In the genomic region with DNA sequence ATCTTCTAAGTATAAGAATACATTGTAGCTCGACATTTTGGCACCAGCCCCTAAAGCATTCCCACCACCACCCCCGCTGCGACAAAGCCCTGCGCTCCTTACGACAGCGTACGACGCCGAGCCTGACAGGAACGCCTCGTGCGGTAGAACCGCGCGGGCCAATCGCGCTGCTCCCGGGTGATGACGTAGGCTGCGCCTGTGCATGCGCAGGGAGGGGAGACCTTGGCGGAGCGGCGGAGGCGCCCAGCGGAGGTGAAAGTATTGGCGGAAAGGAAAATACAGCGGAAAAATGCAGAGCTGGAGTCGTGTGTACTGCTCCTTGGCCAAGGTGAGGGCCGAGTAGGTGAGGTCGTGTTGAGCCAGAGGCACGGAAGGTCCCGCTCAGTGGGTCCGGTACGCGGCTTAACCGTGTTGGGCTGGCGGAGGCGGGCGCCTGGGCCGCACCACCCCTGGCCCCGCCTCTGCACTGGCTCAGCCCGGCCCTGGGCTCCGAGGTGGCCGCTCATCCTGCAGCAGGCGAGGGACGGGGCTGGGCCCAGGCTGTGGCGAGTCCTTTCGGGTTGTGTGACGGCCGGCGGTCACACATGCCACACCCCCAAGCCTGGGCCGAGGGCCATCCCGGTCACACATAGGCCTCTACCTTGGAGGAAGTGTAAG, we compare ENCODE assay signal across 1 cellular context.
TF ChIP-seq lines count a peak whose summit lies in the region.

Gene DLD (plus strand): TSS at position 222 of the 657 bp plus-strand sequence. CDS start 68 bp downstream, at position 290.

TF ChIP-seq in K562, 482 proteins besides CTCF, POLR2A, EP300 and RAD21 (continued from another document and continues in another):
- TF ChIP-seq, protein P1, sequence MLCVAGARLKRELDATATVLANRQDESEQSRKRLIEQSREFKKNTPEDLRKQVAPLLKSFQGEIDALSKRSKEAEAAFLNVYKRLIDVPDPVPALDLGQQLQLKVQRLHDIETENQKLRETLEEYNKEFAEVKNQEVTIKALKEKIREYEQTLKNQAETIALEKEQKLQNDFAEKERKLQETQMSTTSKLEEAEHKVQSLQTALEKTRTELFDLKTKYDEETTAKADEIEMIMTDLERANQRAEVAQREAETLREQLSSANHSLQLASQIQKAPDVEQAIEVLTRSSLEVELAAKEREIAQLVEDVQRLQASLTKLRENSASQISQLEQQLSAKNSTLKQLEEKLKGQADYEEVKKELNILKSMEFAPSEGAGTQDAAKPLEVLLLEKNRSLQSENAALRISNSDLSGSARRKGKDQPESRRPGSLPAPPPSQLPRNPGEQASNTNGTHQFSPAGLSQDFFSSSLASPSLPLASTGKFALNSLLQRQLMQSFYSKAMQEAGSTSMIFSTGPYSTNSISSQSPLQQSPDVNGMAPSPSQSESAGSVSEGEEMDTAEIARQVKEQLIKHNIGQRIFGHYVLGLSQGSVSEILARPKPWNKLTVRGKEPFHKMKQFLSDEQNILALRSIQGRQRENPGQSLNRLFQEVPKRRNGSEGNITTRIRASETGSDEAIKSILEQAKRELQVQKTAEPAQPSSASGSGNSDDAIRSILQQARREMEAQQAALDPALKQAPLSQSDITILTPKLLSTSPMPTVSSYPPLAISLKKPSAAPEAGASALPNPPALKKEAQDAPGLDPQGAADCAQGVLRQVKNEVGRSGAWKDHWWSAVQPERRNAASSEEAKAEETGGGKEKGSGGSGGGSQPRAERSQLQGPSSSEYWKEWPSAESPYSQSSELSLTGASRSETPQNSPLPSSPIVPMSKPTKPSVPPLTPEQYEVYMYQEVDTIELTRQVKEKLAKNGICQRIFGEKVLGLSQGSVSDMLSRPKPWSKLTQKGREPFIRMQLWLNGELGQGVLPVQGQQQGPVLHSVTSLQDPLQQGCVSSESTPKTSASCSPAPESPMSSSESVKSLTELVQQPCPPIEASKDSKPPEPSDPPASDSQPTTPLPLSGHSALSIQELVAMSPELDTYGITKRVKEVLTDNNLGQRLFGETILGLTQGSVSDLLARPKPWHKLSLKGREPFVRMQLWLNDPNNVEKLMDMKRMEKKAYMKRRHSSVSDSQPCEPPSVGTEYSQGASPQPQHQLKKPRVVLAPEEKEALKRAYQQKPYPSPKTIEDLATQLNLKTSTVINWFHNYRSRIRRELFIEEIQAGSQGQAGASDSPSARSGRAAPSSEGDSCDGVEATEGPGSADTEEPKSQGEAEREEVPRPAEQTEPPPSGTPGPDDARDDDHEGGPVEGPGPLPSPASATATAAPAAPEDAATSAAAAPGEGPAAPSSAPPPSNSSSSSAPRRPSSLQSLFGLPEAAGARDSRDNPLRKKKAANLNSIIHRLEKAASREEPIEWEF (CRISPR knock-in tag; IDR thresholded peaks at IDR 0.05), result no peak
- TF ChIP-seq ZFPM2 (CRISPR knock-in tag; IDR thresholded peaks at IDR 0.05) (no peak), IRF2 (CRISPR knock-in tag; IDR thresholded peaks at IDR 0.05) (no peak), ZNF174 (CRISPR knock-in tag; IDR thresholded peaks at IDR 0.05) (no peak), TGIF2 (CRISPR knock-in tag; IDR thresholded peaks at IDR 0.05) (peak; percentile 96), BDP1 (IDR thresholded peaks at IDR 0.05; ENCODE audit: insufficient read depth, insufficient read length) (no peak), ZNF830 (CRISPR knock-in tag; IDR thresholded peaks at IDR 0.05) (no peak), ADNP (tag; IDR thresholded peaks at IDR 0.05) (no peak), LCOR (CRISPR knock-in tag; IDR thresholded peaks at IDR 0.05) (peak; percentile 88), PRMT5 (CRISPR knock-in tag; IDR thresholded peaks at IDR 0.05) (no peak), CLOCK (CRISPR knock-in tag; IDR thresholded peaks at IDR 0.05; ENCODE audit: borderline replicate concordance) (no peak), RB1 (IDR thresholded peaks at IDR 0.05; ENCODE audit: low read depth) (peak; percentile 88), HCFC1 (IDR thresholded peaks at IDR 0.05; ENCODE audit: low read depth, low read length) (peak; percentile 42), NFE2 (IDR thresholded peaks at IDR 0.05; ENCODE audit: low read depth) (peak; percentile 22; the same call in 1 of the 2 replicates), ZNF41 (CRISPR knock-in tag; conservative IDR thresholded peaks at IDR 0.05) (no peak), RBM15 (IDR thresholded peaks at IDR 0.05; ENCODE audit: insufficient read depth, low read length) (no peak), CBX3 (IDR thresholded peaks at IDR 0.05; ENCODE audit: borderline replicate concordance in 1 of 2, low read length in 2 of 2) (peak in 1 of 2 experiments; percentile 86; a peak in 1 of 3 replicates), PKNOX1 (IDR thresholded peaks at IDR 0.05) (peak; percentile 83), U2AF2 (optimal IDR thresholded peaks at IDR 0.05; ENCODE audit: low read depth, low read length) (no peak), ZMIZ1 (IDR thresholded peaks at IDR 0.05; ENCODE audit: low read depth in 2 of 2, low read length in 2 of 2) (peak; percentile 16 to 74; a peak in 2 of 4 replicates), RBM25 (IDR thresholded peaks at IDR 0.05; ENCODE audit: low read depth, low read length, severe bottlenecking) (no peak), DACH1 (IDR thresholded peaks at IDR 0.05; ENCODE audit: partially characterized antibody) (no peak), SRSF7 (optimal IDR thresholded peaks at IDR 0.05; ENCODE audit: low read depth, low read length) (no peak), ZNF507 (tag; conservative IDR thresholded peaks at IDR 0.05) (no peak), XRCC4 (IDR thresholded peaks at IDR 0.05; ENCODE audit: extremely low read depth, insufficient read depth, insufficient read length) (no peak), ZNF140 (CRISPR knock-in tag; IDR thresholded peaks at IDR 0.05) (no peak)
- TF ChIP-seq, protein P2, sequence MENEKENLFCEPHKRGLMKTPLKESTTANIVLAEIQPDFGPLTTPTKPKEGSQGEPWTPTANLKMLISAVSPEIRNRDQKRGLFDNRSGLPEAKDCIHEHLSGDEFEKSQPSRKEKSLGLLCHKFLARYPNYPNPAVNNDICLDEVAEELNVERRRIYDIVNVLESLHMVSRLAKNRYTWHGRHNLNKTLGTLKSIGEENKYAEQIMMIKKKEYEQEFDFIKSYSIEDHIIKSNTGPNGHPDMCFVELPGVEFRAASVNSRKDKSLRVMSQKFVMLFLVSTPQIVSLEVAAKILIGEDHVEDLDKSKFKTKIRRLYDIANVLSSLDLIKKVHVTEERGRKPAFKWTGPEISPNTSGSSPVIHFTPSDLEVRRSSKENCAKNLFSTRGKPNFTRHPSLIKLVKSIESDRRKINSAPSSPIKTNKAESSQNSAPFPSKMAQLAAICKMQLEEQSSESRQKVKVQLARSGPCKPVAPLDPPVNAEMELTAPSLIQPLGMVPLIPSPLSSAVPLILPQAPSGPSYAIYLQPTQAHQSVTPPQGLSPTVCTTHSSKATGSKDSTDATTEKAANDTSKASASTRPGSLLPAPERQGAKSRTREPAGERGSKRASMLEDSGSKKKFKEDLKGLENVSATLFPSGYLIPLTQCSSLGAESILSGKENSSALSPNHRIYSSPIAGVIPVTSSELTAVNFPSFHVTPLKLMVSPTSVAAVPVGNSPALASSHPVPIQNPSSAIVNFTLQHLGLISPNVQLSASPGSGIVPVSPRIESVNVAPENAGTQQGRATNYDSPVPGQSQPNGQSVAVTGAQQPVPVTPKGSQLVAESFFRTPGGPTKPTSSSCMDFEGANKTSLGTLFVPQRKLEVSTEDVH (IDR thresholded peaks at IDR 0.05; ENCODE audit: low read depth, partially characterized antibody), result peak; percentile 75
- TF ChIP-seq, protein P3, sequence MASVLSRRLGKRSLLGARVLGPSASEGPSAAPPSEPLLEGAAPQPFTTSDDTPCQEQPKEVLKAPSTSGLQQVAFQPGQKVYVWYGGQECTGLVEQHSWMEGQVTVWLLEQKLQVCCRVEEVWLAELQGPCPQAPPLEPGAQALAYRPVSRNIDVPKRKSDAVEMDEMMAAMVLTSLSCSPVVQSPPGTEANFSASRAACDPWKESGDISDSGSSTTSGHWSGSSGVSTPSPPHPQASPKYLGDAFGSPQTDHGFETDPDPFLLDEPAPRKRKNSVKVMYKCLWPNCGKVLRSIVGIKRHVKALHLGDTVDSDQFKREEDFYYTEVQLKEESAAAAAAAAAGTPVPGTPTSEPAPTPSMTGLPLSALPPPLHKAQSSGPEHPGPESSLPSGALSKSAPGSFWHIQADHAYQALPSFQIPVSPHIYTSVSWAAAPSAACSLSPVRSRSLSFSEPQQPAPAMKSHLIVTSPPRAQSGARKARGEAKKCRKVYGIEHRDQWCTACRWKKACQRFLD (CRISPR knock-in tag; IDR thresholded peaks at IDR 0.05), result no peak
- TF ChIP-seq, protein P4, sequence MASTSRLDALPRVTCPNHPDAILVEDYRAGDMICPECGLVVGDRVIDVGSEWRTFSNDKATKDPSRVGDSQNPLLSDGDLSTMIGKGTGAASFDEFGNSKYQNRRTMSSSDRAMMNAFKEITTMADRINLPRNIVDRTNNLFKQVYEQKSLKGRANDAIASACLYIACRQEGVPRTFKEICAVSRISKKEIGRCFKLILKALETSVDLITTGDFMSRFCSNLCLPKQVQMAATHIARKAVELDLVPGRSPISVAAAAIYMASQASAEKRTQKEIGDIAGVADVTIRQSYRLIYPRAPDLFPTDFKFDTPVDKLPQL (IDR thresholded peaks at IDR 0.05; ENCODE audit: extremely low read depth, insufficient read length), result no peak
- TF ChIP-seq, protein P5, sequence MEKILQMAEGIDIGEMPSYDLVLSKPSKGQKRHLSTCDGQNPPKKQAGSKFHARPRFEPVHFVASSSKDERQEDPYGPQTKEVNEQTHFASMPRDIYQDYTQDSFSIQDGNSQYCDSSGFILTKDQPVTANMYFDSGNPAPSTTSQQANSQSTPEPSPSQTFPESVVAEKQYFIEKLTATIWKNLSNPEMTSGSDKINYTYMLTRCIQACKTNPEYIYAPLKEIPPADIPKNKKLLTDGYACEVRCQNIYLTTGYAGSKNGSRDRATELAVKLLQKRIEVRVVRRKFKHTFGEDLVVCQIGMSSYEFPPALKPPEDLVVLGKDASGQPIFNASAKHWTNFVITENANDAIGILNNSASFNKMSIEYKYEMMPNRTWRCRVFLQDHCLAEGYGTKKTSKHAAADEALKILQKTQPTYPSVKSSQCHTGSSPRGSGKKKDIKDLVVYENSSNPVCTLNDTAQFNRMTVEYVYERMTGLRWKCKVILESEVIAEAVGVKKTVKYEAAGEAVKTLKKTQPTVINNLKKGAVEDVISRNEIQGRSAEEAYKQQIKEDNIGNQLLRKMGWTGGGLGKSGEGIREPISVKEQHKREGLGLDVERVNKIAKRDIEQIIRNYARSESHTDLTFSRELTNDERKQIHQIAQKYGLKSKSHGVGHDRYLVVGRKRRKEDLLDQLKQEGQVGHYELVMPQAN (IDR thresholded peaks at IDR 0.05; ENCODE audit: borderline replicate concordance), result peak; percentile 82; the same call in 1 of the 2 replicates
- TF ChIP-seq, protein P6, sequence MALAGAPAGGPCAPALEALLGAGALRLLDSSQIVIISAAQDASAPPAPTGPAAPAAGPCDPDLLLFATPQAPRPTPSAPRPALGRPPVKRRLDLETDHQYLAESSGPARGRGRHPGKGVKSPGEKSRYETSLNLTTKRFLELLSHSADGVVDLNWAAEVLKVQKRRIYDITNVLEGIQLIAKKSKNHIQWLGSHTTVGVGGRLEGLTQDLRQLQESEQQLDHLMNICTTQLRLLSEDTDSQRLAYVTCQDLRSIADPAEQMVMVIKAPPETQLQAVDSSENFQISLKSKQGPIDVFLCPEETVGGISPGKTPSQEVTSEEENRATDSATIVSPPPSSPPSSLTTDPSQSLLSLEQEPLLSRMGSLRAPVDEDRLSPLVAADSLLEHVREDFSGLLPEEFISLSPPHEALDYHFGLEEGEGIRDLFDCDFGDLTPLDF (CRISPR knock-in tag; IDR thresholded peaks at IDR 0.05), result peak; percentile 75; the same call in 1 of the 2 replicates
